Comparison of ENCODE assay signal across 8 cellular contexts in genomic region chr2:157876066-157876770, GRCh38. TPM values are rescaled to one million over a fixed set of nuclear protein-coding genes. Genes with fewer than 3 reads are reported as not detected.
A peak's percentile ranks its signal among the peaks of the same experiment; 100 is the strongest.
DNase-seq lines count a peak whose midpoint lies in the region; TF ChIP-seq lines count a peak whose summit lies in the region.

ACVR1 (minus strand) TSS chr2:157876330; CDS start chr2:157799493, 76,837 bp downstream.

- H3K4me1 ChIP-seq in ES-I3 (ENCODE audit: insufficient read depth, low read length) = peaks cover 19% of the 10 kb centered on the region
- no peaks in the 10 kb centered on the region; the same call in 1 of the 2 replicates for H3K4me1 ChIP-seq in HAP-1
- peaks cover 8% of the 10 kb centered on the region for H3K4me1 ChIP-seq in neural progenitor cell
- H3K4me1 ChIP-seq in stomach smooth muscle (ENCODE audit: control insufficient read depth, insufficient read depth, low read length) = peaks cover 30% of the 10 kb centered on the region

- TF ChIP-seq CTCF in neural progenitor cell (IDR thresholded peaks at IDR 0.05) = peak; percentile 26

- in situ Hi-C loops in HAP-1 (cut with MboI; ENCODE audit: low sequenced_read_pairs) (no loop called here), SK-MEL-5 (cut with HindIII; ENCODE audit: low pct_unique_long_range_greater_than_20kb, low sequenced_read_pairs) (loop anchor here (5.0 kb wide), 1 partner anchor 99 kb away; no protein-coding TSS in a partner anchor)

- peaks cover 11% of the 10 kb centered on the region for H3F3A ChIP-seq in neural progenitor cell (ENCODE audit: low read depth)

- H3K4me3 ChIP-seq in HAP-1 = peak within 1 kb of the TSS; percentile 63
- H3K4me3 ChIP-seq in neural progenitor cell = peak within 1 kb of the TSS; percentile 93
- H3K4me3 ChIP-seq in stomach smooth muscle (ENCODE audit: low read length in 2 of 2) = peak within 1 kb of the TSS; percentile 80 to 82

- H3K9ac ChIP-seq in ES-I3 (ENCODE audit: low read depth, low read length) (peak within 1 kb of the TSS; percentile 88), neural progenitor cell (peak within 1 kb of the TSS; percentile 52), stomach smooth muscle (ENCODE audit: low read length in 2 of 2) (peak within 1 kb of the TSS; percentile 71 to 78)

- no peaks in the 10 kb centered on the region for H3K36me3 Mint-ChIP-seq in neural progenitor cell

- no peaks in the 10 kb centered on the region for H3K9me3 Mint-ChIP-seq in neural progenitor cell

- DNase-seq in HAP-1 (ENCODE audit: low spot score in 2 of 2) (peak; percentile 90 to 94), M059J (ENCODE audit: low read depth) (peak; percentile 96), SK-MEL-5 (ENCODE audit: low read depth, low spot score) (peak; percentile 96), foreskin melanocyte (peak; percentile 92), neural progenitor cell (ENCODE audit: low spot score) (peak; percentile 98)
- peak; percentile 81 for DNase-seq in activated naive CD4-positive, alpha-beta T cell treated with Interleukin-2 at 50 U/mL for 16 hours

- H3K4me1 Mint-ChIP-seq in neural progenitor cell = peaks cover 21% of the 10 kb centered on the region

- peaks cover 36% of the 10 kb centered on the region for H4K20me1 ChIP-seq in neural progenitor cell (ENCODE audit: low read depth)

- peak within 1 kb of the TSS; percentile 89 for H3K27ac Mint-ChIP-seq in neural progenitor cell

- H3K36me3 ChIP-seq in ES-I3 (ENCODE audit: insufficient read depth, low read length) (no peaks in the 10 kb centered on the region), HAP-1 (replicated peaks) (no peaks in the 10 kb centered on the region), neural progenitor cell (no peaks in the 10 kb centered on the region), stomach smooth muscle (ENCODE audit: control insufficient read depth in 2 of 2, insufficient read depth in 2 of 2, low read length in 2 of 2) (no peaks in the 10 kb centered on the region)

- H2AFZ ChIP-seq in neural progenitor cell (replicated peaks) = peak within 1 kb of the TSS; percentile 95

- H3K27ac ChIP-seq in neural progenitor cell = peak within 1 kb of the TSS; percentile 90
- H3K27ac ChIP-seq in stomach smooth muscle (ENCODE audit: low read length) = peak within 1 kb of the TSS; percentile 75

- H3K4me2 ChIP-seq in neural progenitor cell = peak within 1 kb of the TSS; percentile 87

- peak within 1 kb of the TSS; percentile 99 for H3K4me3 Mint-ChIP-seq in neural progenitor cell

- H3K27me3 ChIP-seq in HAP-1 (ENCODE audit: low read depth) (no peaks in the 10 kb centered on the region), neural progenitor cell (peaks cover 14% of the 10 kb centered on the region), stomach smooth muscle (ENCODE audit: control insufficient read depth in 1 of 2, insufficient read depth in 2 of 2, low read length in 2 of 2) (no peaks in the 10 kb centered on the region)

- H3K27me3 Mint-ChIP-seq in neural progenitor cell (ENCODE audit: insufficient read depth, low read depth) = peaks cover 7% of the 10 kb centered on the region

- H3K9me3 ChIP-seq in ES-I3 (ENCODE audit: control insufficient read depth, insufficient read depth, low read length) (no peaks in the 10 kb centered on the region), HAP-1 (no peaks in the 10 kb centered on the region), neural progenitor cell (ENCODE audit: low read depth) (no peaks in the 10 kb centered on the region), stomach smooth muscle (ENCODE audit: control insufficient read depth in 2 of 2, low read length in 2 of 2) (no peaks in the 10 kb centered on the region)

- peaks cover 43% of the 10 kb centered on the region for H3K79me2 ChIP-seq in neural progenitor cell (ENCODE audit: low read depth)

RNA-seq across cellular contexts. Expression of gene ACVR1, which starts in this region (rescaled TPM):
- 6.4 and 19.2 TPM in 2 replicates for total RNA-seq in M059J (2014; rRNA removed; shearing (Covaris generic))
- total RNA-seq in SK-MEL-5 (2014; rRNA removed; shearing (Covaris generic)) = 6.1 and 7.2 TPM in 2 replicates
- 18.5 and 26.0 TPM in 2 replicates for polyA plus RNA-seq in SK-MEL-5 (2015; cell fraction: cytosol; rRNA removed)
- 7.8 and 8.9 TPM in 2 replicates for polyA plus RNA-seq in SK-MEL-5 (2015; cell fraction: nucleus; rRNA removed)
- 8.2 and 14.0 TPM in 2 replicates for total RNA-seq in neural progenitor cell (ENCODE audit: low replicate concordance)

Comparison
In these comparisons a context has a peak if more than half of its experiments do, and no peak if none do; other contexts are left out.
1. Peak in every context shown above with its lines: DNase-seq, H3K4me3 ChIP-seq and H3K27ac ChIP-seq.